In the genomic region with DNA sequence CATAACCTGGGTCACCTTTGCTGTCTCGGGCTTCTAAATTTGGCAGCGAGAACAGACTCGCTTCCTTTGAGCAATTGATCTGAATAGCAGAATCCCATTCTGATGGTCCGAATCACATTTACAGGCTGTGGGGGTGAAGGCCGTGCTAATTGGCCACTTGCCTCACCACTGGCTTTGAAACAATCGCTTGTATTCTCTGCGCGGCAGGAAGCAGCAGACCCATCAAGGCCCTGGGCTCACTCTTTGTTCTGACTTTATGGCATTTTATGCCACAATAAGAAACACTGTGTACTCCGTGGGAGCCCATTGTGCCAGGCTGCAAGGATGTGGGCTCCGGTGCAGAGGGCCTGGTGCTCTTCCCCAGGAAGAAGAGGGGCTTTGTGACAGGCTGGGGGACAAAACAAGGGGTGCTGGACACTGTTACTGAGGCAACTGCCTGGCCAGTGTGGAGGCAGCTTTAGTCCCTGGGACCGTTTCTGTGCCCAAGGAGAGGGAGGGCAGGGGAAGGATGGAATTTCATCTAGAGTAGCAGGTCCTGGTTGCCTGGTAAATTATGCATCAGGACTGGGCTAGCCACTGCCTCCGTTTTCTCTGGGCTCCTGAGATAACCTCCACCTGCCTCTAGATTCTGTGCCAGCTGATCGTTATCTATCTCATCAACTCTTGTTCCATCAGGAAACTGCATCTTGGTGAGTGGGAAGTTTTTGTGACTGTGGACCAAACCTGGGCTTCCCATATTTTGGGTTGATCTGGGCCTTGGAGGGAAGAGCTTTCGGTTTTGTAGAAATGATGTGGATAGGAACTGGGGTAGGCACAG, we compare ENCODE assay signal across 9 cellular contexts.
A peak's percentile ranks its signal among the peaks of the same experiment; 100 is the strongest.
DNase-seq lines count a peak whose midpoint lies in the region; ATAC-seq and TF ChIP-seq lines count a peak whose summit lies in the region.
"Had no signal": no experiment of that assay in that cellular context is flagged by ENCODE, and none has a peak within 500 bp of the region (broad histone marks: within the 10 kb centered on the region; RNA-seq: fewer than 3 reads in every experiment).

No MANE protein-coding gene starts in this region.

- H3K4me1 Mint-ChIP-seq in activated CD8-positive, alpha-beta T cell treated with anti-CD3 and anti-CD28 coated beads, Interleukin-2, amount 10 ng/mL, durations not matched to agents 7 days and 5 days (ENCODE audit: low read depth): peaks cover 11% of the 10 kb centered on the region

- H3K27me3 ChIP-seq in HUES48 (ENCODE audit: control insufficient read depth, insufficient read depth, low read length) (peaks cover 23% of the 10 kb centered on the region; the same call in 1 of the 2 replicates), iPS DF 6.9 (ENCODE audit: control insufficient read depth, insufficient read depth, low read length) (no peaks in the 10 kb centered on the region), sigmoid colon (peaks cover 0 to 8% (median 0%) of the 10 kb centered on the region in 3 donors)

- TF ChIP-seq POLR2A in sigmoid colon (IDR thresholded peaks at IDR 0.05): no peak

- no peaks in the 10 kb centered on the region for H3K36me3 Mint-ChIP-seq in activated CD8-positive, alpha-beta T cell treated with anti-CD3 and anti-CD28 coated beads, Interleukin-2, amount 10 ng/mL, durations not matched to agents 7 days and 5 days (ENCODE audit: low read depth)

- intact Hi-C loops in sigmoid colon (cut with DNase I): no loop called here

- peak overlapping the region; percentile 73 for H3K4me3 ChIP-seq in HUES48 (ENCODE audit: low read depth, low read length)
- peak overlapping the region; percentile 59 for H3K4me3 ChIP-seq in astrocyte of the spinal cord (ENCODE audit: low read depth, low read length)
- H3K4me3 ChIP-seq in iPS DF 6.9 (ENCODE audit: low read length): no peak overlapping the region; the same call in 1 of the 2 replicates
- H3K4me3 ChIP-seq in sigmoid colon: peak overlapping the region in 1 of 4 donors; percentile 66

- ATAC-seq in GM21723 (IDR thresholded peaks at IDR 0.05; ENCODE audit: unreplicated experiment): no peak
- ATAC-seq in activated CD8-positive, alpha-beta T cell treated with anti-CD3 and anti-CD28 coated beads, Interleukin-2, amount 10 ng/mL, durations not matched to agents 7 days and 5 days: no peak
- ATAC-seq: gastrocnemius medialis had no signal

- TF ChIP-seq CTCF in astrocyte of the spinal cord (IDR thresholded peaks at IDR 0.05; ENCODE audit: low read depth, low read length) (no peak), sigmoid colon (IDR thresholded peaks at IDR 0.05) (no peak), GM13976 (IDR thresholded peaks at IDR 0.05; ENCODE audit: borderline replicate concordance, control extremely low read depth, extremely low read depth, insufficient read depth, missing control alignments) (no peak)

- peaks cover 6% of the 10 kb centered on the region; the same call in 1 of the 2 replicates for H3K9me3 ChIP-seq in HUES48 (ENCODE audit: control insufficient read depth, insufficient read depth, low read length)
- no peaks in the 10 kb centered on the region for H3K9me3 ChIP-seq in iPS DF 6.9 (ENCODE audit: control insufficient read depth, insufficient read depth, low read length)
- peaks cover 0 to 3% (median 1%) of the 10 kb centered on the region in 4 donors for H3K9me3 ChIP-seq in sigmoid colon
- H3K9me3 ChIP-seq: gastrocnemius medialis had no signal

- 0 out of 2 replicates have a peak overlapping the region, but pooled peaks have one; percentile 74 for H3K9ac ChIP-seq in HUES48 (ENCODE audit: low read depth, low read length)

- DNase-seq in astrocyte of the spinal cord (ENCODE audit: low read depth, low spot score): no peak
- DNase-seq in iPS DF 6.9 (ENCODE audit: low read depth, low spot score): peak; percentile 58
- DNase-seq in sigmoid colon: peak; percentile 59
- no peak for DNase-seq in GM13976 (ENCODE audit: low spot score)
- DNase-seq in activated CD8-positive, alpha-beta T cell treated with anti-CD3 and anti-CD28 coated beads, Interleukin-2, amount 10 ng/mL, durations not matched to agents 7 days and 5 days: no peak
- DNase-seq in NCI-H1436 (lab: John Stamatoyannopoulos, UW): no peak
- DNase-seq: gastrocnemius medialis had no signal

- H3K27ac ChIP-seq in HUES48 (ENCODE audit: low read depth, low read length) (peak overlapping the region; percentile 81), iPS DF 6.9 (ENCODE audit: low read length) (no peak overlapping the region), sigmoid colon (peak overlapping the region; percentile 43 to 72 (median 64))

- no peak overlapping the region for H3K4me3 Mint-ChIP-seq in activated CD8-positive, alpha-beta T cell treated with anti-CD3 and anti-CD28 coated beads, Interleukin-2, amount 10 ng/mL, durations not matched to agents 7 days and 5 days

- in situ Hi-C loops in astrocyte of the spinal cord (cut with HindIII; ENCODE audit: low sequenced_read_pairs) (no loop called here), GM13976 (cut with MboI; ENCODE audit: low sequenced_read_pairs, unreplicated experiment) (loop anchor here (10.0 kb wide), 1 partner anchor 269 kb away; no protein-coding TSS in a partner anchor)

- WGBS in iPS DF 6.9 (ENCODE audit: insufficient coverage, insufficient read length): no CpG with 5 or more reads among the region's 14 CpGs
- WGBS in sigmoid colon, 2 donors: 26 to 68% methylated on average over 14 of the region's 14 CpGs

- POLR2A ChIA-PET in activated CD8-positive, alpha-beta T cell treated with anti-CD3 and anti-CD28 coated beads, Interleukin-2, amount 10 ng/mL, durations not matched to agents 7 days and 5 days (lab: Charles Lee): no interaction called here

- peaks cover 31% of the 10 kb centered on the region for H3K27me3 Mint-ChIP-seq in activated CD8-positive, alpha-beta T cell treated with anti-CD3 and anti-CD28 coated beads, Interleukin-2, amount 10 ng/mL, durations not matched to agents 7 days and 5 days (ENCODE audit: low read depth)

- H3K27ac Mint-ChIP-seq in activated CD8-positive, alpha-beta T cell treated with anti-CD3 and anti-CD28 coated beads, Interleukin-2, amount 10 ng/mL, durations not matched to agents 7 days and 5 days: no peak overlapping the region

- TF ChIP-seq EP300 in sigmoid colon (IDR thresholded peaks at IDR 0.05): no peak

- H3K4me1 ChIP-seq in HUES48 (ENCODE audit: control insufficient read depth, insufficient read depth, low read length) (peaks cover 30% of the 10 kb centered on the region), iPS DF 6.9 (ENCODE audit: control insufficient read depth, insufficient read depth, low read length) (peaks cover 8% of the 10 kb centered on the region), sigmoid colon (peaks cover 0 to 18% (median 14%) of the 10 kb centered on the region in 4 donors)

- H3K36me3 ChIP-seq in HUES48 (ENCODE audit: control insufficient read depth, insufficient read depth, low read length): no peaks in the 10 kb centered on the region
- H3K36me3 ChIP-seq in iPS DF 6.9 (ENCODE audit: control insufficient read depth, insufficient read depth, low read length): no peaks in the 10 kb centered on the region
- no peaks in the 10 kb centered on the region for H3K36me3 ChIP-seq in sigmoid colon
- H3K36me3 ChIP-seq: gastrocnemius medialis had no signal

- H3K9me3 Mint-ChIP-seq in activated CD8-positive, alpha-beta T cell treated with anti-CD3 and anti-CD28 coated beads, Interleukin-2, amount 10 ng/mL, durations not matched to agents 7 days and 5 days (ENCODE audit: insufficient read depth): no peaks in the 10 kb centered on the region

- CTCF ChIA-PET in activated CD8-positive, alpha-beta T cell treated with anti-CD3 and anti-CD28 coated beads, Interleukin-2, amount 10 ng/mL, durations not matched to agents 7 days and 5 days (lab: Charles Lee): no interaction called here

Comparison
In these comparisons a context has a peak if more than half of its experiments do, and no peak if none do; other contexts are left out.
1. DNase-seq: peak in iPS DF 6.9 (single experiment) and sigmoid colon (single experiment); none in astrocyte of the spinal cord (single experiment), GM13976 (single experiment), activated CD8-positive, alpha-beta T cell treated with anti-CD3 and anti-CD28 coated beads, Interleukin-2, amount 10 ng/mL, durations not matched to agents 7 days and 5 days (single experiment) and NCI-H1436 (single experiment).